ENCODE assay signal across 9 cellular contexts in genomic region chr17:8935194-8935593, GRCh38. TPM values are rescaled to one million over a fixed set of nuclear protein-coding genes. Genes with fewer than 3 reads are reported as not detected.
A peak's percentile ranks its signal among the peaks of the same experiment; 100 is the strongest.
DNase-seq lines count a peak whose midpoint lies in the region; ATAC-seq and TF ChIP-seq lines count a peak whose summit lies in the region.
"Had no signal": no experiment of that assay in that cellular context is flagged by ENCODE, and none has a peak within 500 bp of the region (broad histone marks: within the 10 kb centered on the region; RNA-seq: fewer than 3 reads in every experiment).

No MANE protein-coding gene starts in this region.

- H3K27me3 ChIP-seq in psoas muscle (ENCODE audit: insufficient read depth in 3 of 3, low read length in 2 of 3) = peaks cover 0 to 3% (median 2%) of the 10 kb centered on the region in 3 donors

- TF ChIP-seq CTCF in NB4 (IDR thresholded peaks at IDR 0.05; ENCODE audit: low read depth, low read length) = no peak
- TF ChIP-seq CTCF in psoas muscle (IDR thresholded peaks at IDR 0.05) = no peak
- TF ChIP-seq CTCF in GM10266 (IDR thresholded peaks at IDR 0.05; ENCODE audit: control insufficient read depth, insufficient read depth, low read depth, missing control alignments) = no peak

- TF ChIP-seq POLR2A in NB4 (IDR thresholded peaks at IDR 0.05; ENCODE audit: extremely low read depth, insufficient read length) = no peak

- H3K4me3 ChIP-seq in NB4 (ENCODE audit: low read depth, low read length) (no peak overlapping the region), psoas muscle (no peak overlapping the region)

- H3K27ac ChIP-seq in psoas muscle = no peak overlapping the region

- no peaks in the 10 kb centered on the region for H3K27me3 Mint-ChIP-seq in activated T-helper 2 cell treated with anti-CD3 and anti-CD28 coated beads, Interferon-gamma antibody, Interleukin-2, Interleukin-4, amounts not matched to agents 10 μg/mL and 5 μg/mL and 100 μg/mL, durations not matched to agents 14 hours and 24 hours and 36 hours (ENCODE audit: low read depth)

- peak overlapping the region; percentile 30 for H3K4me3 Mint-ChIP-seq in activated T-helper 2 cell treated with anti-CD3 and anti-CD28 coated beads, Interferon-gamma antibody, Interleukin-2, Interleukin-4, amounts not matched to agents 10 μg/mL and 5 μg/mL and 100 μg/mL, durations not matched to agents 14 hours and 24 hours and 36 hours (ENCODE audit: low read depth)

- DNase-seq in NB4 (ENCODE audit: low read depth) (peak; percentile 51), psoas muscle (no peak), NCI-H82 treated with DMSO at 0.1 percent for 48 hours (lab: John Stamatoyannopoulos, UW; ENCODE audit: unreplicated experiment) (no peak), GM10266 (ENCODE audit: extremely low spot score) (no peak)
- DNase-seq in activated T-helper 2 cell treated with anti-CD3 and anti-CD28 coated beads, Interferon-gamma antibody, Interleukin-2, Interleukin-4, amounts not matched to agents 10 μg/mL and 5 μg/mL and 100 μg/mL, durations not matched to agents 14 hours and 24 hours and 36 hours (ENCODE audit: low spot score) = no peak
- DNase-seq in stimulated activated CD4-positive, alpha-beta T cell treated with anti-CD3 and anti-CD28 coated beads, Interleukin-2, amount 100 ng/mL, for 48 hours = peak; percentile 52 to 71
- DNase-seq: NCI-H1092 treated with DMSO at 0.1 percent for 48 hours had no signal

- H3K9me3 ChIP-seq in psoas muscle = no peaks in the 10 kb centered on the region

- H3K9me3 Mint-ChIP-seq in activated T-helper 2 cell treated with anti-CD3 and anti-CD28 coated beads, Interferon-gamma antibody, Interleukin-2, Interleukin-4, amounts not matched to agents 10 μg/mL and 5 μg/mL and 100 μg/mL, durations not matched to agents 14 hours and 24 hours and 36 hours = peaks cover 45% of the 10 kb centered on the region

- ATAC-seq in GM18907 (IDR thresholded peaks at IDR 0.05; ENCODE audit: unreplicated experiment) = peak; percentile 38
- no peak for ATAC-seq in psoas muscle
- ATAC-seq in HG02763 (IDR thresholded peaks at IDR 0.05; ENCODE audit: unreplicated experiment) = no peak

- H3K36me3 Mint-ChIP-seq in activated T-helper 2 cell treated with anti-CD3 and anti-CD28 coated beads, Interferon-gamma antibody, Interleukin-2, Interleukin-4, amounts not matched to agents 10 μg/mL and 5 μg/mL and 100 μg/mL, durations not matched to agents 14 hours and 24 hours and 36 hours (ENCODE audit: low read depth) = peaks cover 80% of the 10 kb centered on the region

- H3K4me1 ChIP-seq in psoas muscle = no peaks in the 10 kb centered on the region

- peaks cover 51% of the 10 kb centered on the region for H3K4me1 Mint-ChIP-seq in activated T-helper 2 cell treated with anti-CD3 and anti-CD28 coated beads, Interferon-gamma antibody, Interleukin-2, Interleukin-4, amounts not matched to agents 10 μg/mL and 5 μg/mL and 100 μg/mL, durations not matched to agents 14 hours and 24 hours and 36 hours (ENCODE audit: low read depth)

- no peaks in the 10 kb centered on the region for H3K36me3 ChIP-seq in psoas muscle (ENCODE audit: insufficient read depth in 1 of 2, low read depth in 1 of 2)

- WGBS in psoas muscle, 3 donors = 46 to 51% (median 50%) methylated on average over 8 of the region's 8 CpGs

- intact Hi-C loops in activated T-helper 2 cell treated with anti-CD3 and anti-CD28 coated beads, Interferon-gamma antibody, Interleukin-2, Interleukin-4, amounts not matched to agents 10 μg/mL and 5 μg/mL and 100 μg/mL, durations not matched to agents 14 hours and 24 hours and 36 hours (cut with micrococcal nuclease) = loop anchor here (1.0 to 2.0 kb wide), 2 partner anchors 13 to 14 kb away; no protein-coding TSS in a partner anchor
- intact Hi-C loops in psoas muscle (cut with DNase I) = no loop called here

- H3K27ac Mint-ChIP-seq in activated T-helper 2 cell treated with anti-CD3 and anti-CD28 coated beads, Interferon-gamma antibody, Interleukin-2, Interleukin-4, amounts not matched to agents 10 μg/mL and 5 μg/mL and 100 μg/mL, durations not matched to agents 14 hours and 24 hours and 36 hours = peak overlapping the region; percentile 91

RNA-seq across cellular contexts. Expression of gene PIK3R5, which starts 30.3 kb away (rescaled TPM):
- total RNA-seq in activated T-helper 2 cell treated with anti-CD3 and anti-CD28 coated beads, Interferon-gamma antibody, Interleukin-2, Interleukin-4, amounts not matched to agents 10 μg/mL and 5 μg/mL and 100 μg/mL, durations not matched to agents 14 hours and 24 hours and 36 hours = 46.8 and 47.7 TPM in 2 replicates
- 1 to 10 TPM; 1.1 to 2.9 (median 1.9) TPM for total RNA-seq in psoas muscle
- polyA plus RNA-seq in psoas muscle = under 1 TPM; 0.20 to 0.51 (median 0.47) TPM

Comparison
In these comparisons a context has a peak if more than half of its experiments do, and no peak if none do; other contexts are left out.
1. DNase-seq: peak in NB4 (single experiment) and stimulated activated CD4-positive, alpha-beta T cell treated with anti-CD3 and anti-CD28 coated beads, Interleukin-2, amount 100 ng/mL, for 48 hours (2 of 2); none in activated T-helper 2 cell treated with anti-CD3 and anti-CD28 coated beads, Interferon-gamma antibody, Interleukin-2, Interleukin-4, amounts not matched to agents 10 μg/mL and 5 μg/mL and 100 μg/mL, durations not matched to agents 14 hours and 24 hours and 36 hours (single experiment), psoas muscle (0 of 2), NCI-H82 treated with DMSO at 0.1 percent for 48 hours (single experiment) and GM10266 (single experiment).
2. RNA of gene PIK3R5, which starts 30.3 kb away (total RNA-seq): 46.8 to 47.7 TPM in activated T-helper 2 cell treated with anti-CD3 and anti-CD28 coated beads, Interferon-gamma antibody, Interleukin-2, Interleukin-4, amounts not matched to agents 10 μg/mL and 5 μg/mL and 100 μg/mL, durations not matched to agents 14 hours and 24 hours and 36 hours; 1.1 to 2.9 TPM in psoas muscle; every median in the first group is over 10 times any median in the second.